ENCODE assay signal across 8 cellular contexts in genomic region chr7:55569269-55569663, GRCh38. TPM values are rescaled to one million over a fixed set of nuclear protein-coding genes. Genes with fewer than 3 reads are reported as not detected.
DNase-seq lines count a peak whose midpoint lies in the region; ATAC-seq and TF ChIP-seq lines count a peak whose summit lies in the region.

No MANE protein-coding gene starts in this region.

- H2BK12ac ChIP-seq in H9 (ENCODE audit: insufficient read length, low read depth, low read length): no peak overlapping the region

- ATAC-seq in naive B cell (ENCODE audit: low read depth in 2 of 2): peak; percentile 26 to 36
- ATAC-seq in GM18502 (IDR thresholded peaks at IDR 0.05; ENCODE audit: poor library complexity, unreplicated experiment): no peak

- no peak overlapping the region for H3K18ac ChIP-seq in H9 (ENCODE audit: insufficient read length, low read depth, low read length)

- peaks cover 17% of the 10 kb centered on the region; the same call in 1 of the 2 replicates for H3K79me2 ChIP-seq in H9 (ENCODE audit: insufficient read depth, low read length)

- DNase-seq in H9 (no peak), naive B cell (peak; percentile 28), mesothelial cell of epicardium (ENCODE audit: low spot score in 2 of 2, unreplicated experiment in 2 of 2) (no peak), DMS 273 (lab: John Stamatoyannopoulos, UW; ENCODE audit: unreplicated experiment) (no peak), NCI-H748 treated with DMSO at 0.1 percent for 48 hours (lab: John Stamatoyannopoulos, UW) (no peak)

- H4K91ac ChIP-seq in H9 (ENCODE audit: insufficient read length, low read depth, low read length): no peak overlapping the region

- TF ChIP-seq CTCF in C4-2B (conservative IDR thresholded peaks at IDR 0.05) (no peak), H9 (conservative IDR thresholded peaks at IDR 0.05) (no peak), mesothelial cell of epicardium (IDR thresholded peaks at IDR 0.05; ENCODE audit: unreplicated experiment) (no peak)

- no peak overlapping the region for H3K9ac ChIP-seq in H9 (ENCODE audit: extremely low read depth, insufficient read length, low read length)

- no peak overlapping the region for H2BK120ac ChIP-seq in H9 (ENCODE audit: low read depth, low read length, poor library complexity, severe bottlenecking)

- H2BK15ac ChIP-seq in H9 (ENCODE audit: low read depth, low read length): no peak overlapping the region

- no peak overlapping the region for H2AK5ac ChIP-seq in H9 (ENCODE audit: insufficient read length, low read length)

- no peaks in the 10 kb centered on the region for H3K9me3 ChIP-seq in H9 (ENCODE audit: control insufficient read depth, low read depth, low read length)

- H2BK20ac ChIP-seq in H9 (ENCODE audit: low read depth, low read length, poor library complexity, severe bottlenecking): no peak overlapping the region

- no peak overlapping the region for H3K23ac ChIP-seq in H9 (ENCODE audit: insufficient read length, low read depth, low read length)

- no peaks in the 10 kb centered on the region for H4K20me1 ChIP-seq in H9 (ENCODE audit: control insufficient read depth, insufficient read depth, insufficient read length)

- H3K4ac ChIP-seq in H9 (ENCODE audit: low read depth, low read length): no peak overlapping the region

- peaks cover 75 to 77% of the 10 kb centered on the region in 2 experiments for H3K4me1 Mint-ChIP-seq in H9
- peaks cover 79% of the 10 kb centered on the region for H3K4me1 Mint-ChIP-seq in activated naive CD8-positive, alpha-beta T cell (ENCODE audit: low read depth)
- H3K4me1 Mint-ChIP-seq in naive B cell: peaks cover 72 to 86% (median 80%) of the 10 kb centered on the region in 3 donors
- peaks cover 31% of the 10 kb centered on the region for H3K4me1 Mint-ChIP-seq in mesothelial cell of epicardium

- no peak overlapping the region for H4K8ac ChIP-seq in H9 (replicated peaks; ENCODE audit: insufficient read length, low read depth, low read length)

- H3K4me2 ChIP-seq in H9 (ENCODE audit: insufficient read depth, insufficient read length, low read length): no peak overlapping the region

- H3K9me3 Mint-ChIP-seq in H9 (no peaks in the 10 kb centered on the region), naive B cell (no peaks in the 10 kb centered on the region), mesothelial cell of epicardium (no peaks in the 10 kb centered on the region)
- no peaks in the 10 kb centered on the region for H3K9me3 Mint-ChIP-seq in activated naive CD8-positive, alpha-beta T cell (ENCODE audit: low read depth)

- H3K36me3 Mint-ChIP-seq in H9 (ENCODE audit: insufficient read depth in 1 of 3, low read depth in 3 of 3): peaks cover 0 to 2% (median 0%) of the 10 kb centered on the region in 3 experiments; a peak in 1 of 7 replicates
- H3K36me3 Mint-ChIP-seq in activated naive CD8-positive, alpha-beta T cell: peaks cover 10% of the 10 kb centered on the region
- H3K36me3 Mint-ChIP-seq in naive B cell: no peaks in the 10 kb centered on the region
- no peaks in the 10 kb centered on the region for H3K36me3 Mint-ChIP-seq in mesothelial cell of epicardium

- peak overlapping the region; percentile 3; the same call in 1 of the 2 replicates for H3K27ac ChIP-seq in C4-2B
- no peak overlapping the region for H3K27ac ChIP-seq in H9 (ENCODE audit: insufficient read length, low read depth, low read length)

- H3K4me3 Mint-ChIP-seq in H9: peak overlapping the region; percentile 2 to 58; a peak in 3 of 5 replicates
- H3K4me3 Mint-ChIP-seq in activated naive CD8-positive, alpha-beta T cell: peak overlapping the region; percentile 95
- H3K4me3 Mint-ChIP-seq in naive B cell: peak overlapping the region; percentile 75 to 98 (median 82)
- no peak overlapping the region for H3K4me3 Mint-ChIP-seq in mesothelial cell of epicardium

- H3K27me3 Mint-ChIP-seq in H9 (ENCODE audit: low read depth) (peaks cover 5% of the 10 kb centered on the region), naive B cell (no peaks in the 10 kb centered on the region), mesothelial cell of epicardium (ENCODE audit: low read depth) (no peaks in the 10 kb centered on the region)
- H3K27me3 Mint-ChIP-seq in activated naive CD8-positive, alpha-beta T cell: no peaks in the 10 kb centered on the region

- H3K14ac ChIP-seq in H9 (ENCODE audit: insufficient read depth, low read length): no peak overlapping the region

- H2AFZ ChIP-seq in H9 (ENCODE audit: low read length): no peak overlapping the region

- peaks cover 5% of the 10 kb centered on the region for H3K23me2 ChIP-seq in H9 (ENCODE audit: insufficient read length, low read depth, low read length, poor library complexity, severe bottlenecking)

- H3K27me3 ChIP-seq in H9 (ENCODE audit: insufficient read depth, low read length): no peaks in the 10 kb centered on the region

- peaks cover 3% of the 10 kb centered on the region for H3K79me1 ChIP-seq in H9 (ENCODE audit: insufficient read depth, low read depth, low read length, poor library complexity, severe bottlenecking)

- H3K4me1 ChIP-seq in H9 (ENCODE audit: insufficient read depth, low read length): peaks cover 13% of the 10 kb centered on the region; the same call in 1 of the 2 replicates

- no CpG with 5 or more reads among the region's 7 CpGs for WGBS in H9 (ENCODE audit: extremely low coverage, insufficient read length, low lambda C conversion rate)

- H3T11ph ChIP-seq in H9 (ENCODE audit: low read length): no peak overlapping the region

- no peak overlapping the region for H4K5ac ChIP-seq in H9 (ENCODE audit: insufficient read length, low read depth, low read length)

- H2BK5ac ChIP-seq in H9 (ENCODE audit: insufficient read length, low read length): no peak overlapping the region

- H3K56ac ChIP-seq in H9 (ENCODE audit: insufficient read length, low read depth, low read length): no peak overlapping the region

- H3K27ac Mint-ChIP-seq in H9 (peak overlapping the region in 2 of 3 experiments; percentile 45 to 86; a peak in 3 of 7 replicates), naive B cell (peak overlapping the region; percentile 80 to 93 (median 89)), mesothelial cell of epicardium (no peak overlapping the region)
- peak overlapping the region; percentile 94 for H3K27ac Mint-ChIP-seq in activated naive CD8-positive, alpha-beta T cell

RNA-seq across cellular contexts. Expression of gene VOPP1, which starts 3.0 kb away (rescaled TPM):
- total RNA-seq in H9 (2021) (55.7 and 56.8 TPM in 2 replicates), mesothelial cell of epicardium (42.4 to 43.1 TPM (median 42.8 TPM) in 3 replicates)
- polyA plus RNA-seq in naive B cell (ENCODE audit: low read depth in 6 of 6): 10 to 100 TPM; 27.5 to 78.6 (median 34.2) TPM
